7 cellular contexts compared by ENCODE assay signal in the genomic region with DNA sequence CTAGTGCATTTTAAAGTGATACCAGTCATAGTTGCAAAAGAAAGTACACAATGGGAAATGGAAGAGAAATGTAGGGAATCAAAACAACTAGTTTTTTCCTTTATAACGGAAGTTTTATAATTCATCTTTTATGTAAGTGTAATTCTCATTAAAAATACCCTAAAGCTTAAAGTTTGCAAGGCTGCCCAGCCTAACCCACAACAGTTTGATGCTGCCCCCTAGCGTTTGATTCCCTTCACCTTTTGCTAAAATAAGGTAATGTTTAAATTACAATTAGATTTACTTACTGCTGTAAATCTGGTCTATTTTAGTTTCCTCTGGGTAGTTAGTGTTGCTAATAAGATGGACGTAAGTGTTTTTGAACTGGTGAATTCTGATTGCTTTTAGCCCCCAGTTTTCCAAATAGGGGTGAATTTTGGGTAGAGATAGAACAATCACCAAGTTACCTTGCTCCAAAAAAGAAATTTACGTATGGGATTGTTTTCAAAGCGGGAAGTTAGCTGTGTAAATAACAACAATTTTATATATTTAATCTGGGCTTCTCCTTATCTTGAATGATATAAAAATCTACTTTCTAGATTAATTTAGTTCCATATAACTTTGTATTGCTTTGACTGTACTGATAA. TPM values are rescaled to one million over a fixed set of nuclear protein-coding genes. Genes with fewer than 3 reads are reported as not detected.
DNase-seq lines count a peak whose midpoint lies in the region; ATAC-seq and TF ChIP-seq lines count a peak whose summit lies in the region.

No MANE protein-coding gene starts in this region.

- H3K27ac ChIP-seq in ascending aorta = no peak overlapping the region

- no peaks in the 10 kb centered on the region for H3K9me3 ChIP-seq in ascending aorta

- no peak for ATAC-seq in HG02642 (IDR thresholded peaks at IDR 0.05; ENCODE audit: poor library complexity, unreplicated experiment)

- H3K4me3 ChIP-seq in ascending aorta = peak overlapping the region in 1 of 2 donors; percentile 89

- TF ChIP-seq CTCF in GM10266 (IDR thresholded peaks at IDR 0.05; ENCODE audit: control insufficient read depth, insufficient read depth, low read depth, missing control alignments) = peak; percentile 79
- peak; percentile 56 to 88 (median 74) for TF ChIP-seq CTCF in ascending aorta (IDR thresholded peaks at IDR 0.05)

- peaks cover 0 to 14% of the 10 kb centered on the region in 2 donors for H3K4me1 ChIP-seq in ascending aorta

- no peaks in the 10 kb centered on the region for H3K27me3 ChIP-seq in ascending aorta

- no peaks in the 10 kb centered on the region for H3K36me3 ChIP-seq in ascending aorta

- intact Hi-C loops in ascending aorta (cut with DNase I) = loop anchor here (10.0 kb wide), 1 partner anchor 256 kb away; no protein-coding TSS in a partner anchor

- DNase-seq in GM10266 (ENCODE audit: extremely low spot score) (peak; percentile 43), MV-4-11 (lab: John Stamatoyannopoulos, UW) (peak; percentile 61), T-helper 22 cell (ENCODE audit: low read depth) (peak; percentile 49), ascending aorta (ENCODE audit: low spot score in 2 of 2) (peak in 1 of 2 donors; percentile 85), inferior parietal cortex (ENCODE audit: extremely low spot score) (peak; percentile 90)
- peak; percentile 65 to 70 for DNase-seq in stimulated activated CD4-positive, alpha-beta T cell treated with anti-CD3 and anti-CD28 coated beads, Interleukin-1b, Interleukin-23, amount 100 ng/mL, for 1 hour (ENCODE audit: low read depth in 2 of 2)

RNA-seq across cellular contexts. Expression of a gene that starts 3.4 kb away (rescaled TPM):
- total RNA-seq in ascending aorta = 9.9 TPM
